ENCODE assay signal across 2 cellular contexts in the genomic region with DNA sequence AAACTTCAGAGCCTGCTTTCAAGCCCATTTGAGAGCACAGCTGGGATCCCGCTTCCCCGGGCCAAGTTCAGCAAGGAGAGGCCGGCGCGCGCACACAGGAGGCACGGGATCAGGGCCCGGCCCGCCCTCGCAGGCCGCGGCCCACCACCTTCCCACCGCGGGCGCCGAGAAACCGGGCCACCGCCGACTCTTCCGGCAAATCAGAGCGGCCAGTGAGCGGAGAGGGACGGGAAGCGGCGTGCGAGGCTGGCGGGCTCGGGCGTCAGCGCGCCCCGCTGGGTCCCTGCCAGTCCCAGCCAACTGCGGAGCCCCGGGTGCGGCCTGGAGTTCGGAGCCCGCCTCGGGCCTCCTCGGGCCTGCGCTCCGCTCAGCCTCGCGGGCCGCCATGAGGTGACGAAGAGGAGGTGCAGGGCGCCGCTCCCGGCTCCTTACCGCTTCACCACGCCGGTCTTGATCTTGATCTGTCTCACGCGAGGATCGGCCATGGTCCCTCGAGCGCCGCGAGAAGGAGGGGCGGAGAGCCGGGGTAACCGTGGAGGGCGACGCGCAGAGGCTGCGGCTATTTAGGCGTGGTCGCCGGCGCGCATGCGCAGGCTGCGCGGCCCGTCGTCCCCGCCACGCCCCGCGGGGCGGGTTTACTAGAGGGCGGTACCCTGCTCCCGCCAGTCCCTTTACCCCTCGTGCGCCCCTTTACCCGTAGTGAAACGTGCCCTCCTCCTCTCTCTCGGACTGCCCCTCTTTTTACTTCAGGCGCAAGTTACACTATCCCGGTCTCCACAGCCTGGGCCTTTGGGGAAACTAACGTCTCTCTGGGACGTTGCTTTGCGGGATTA.
TF ChIP-seq lines count a peak whose summit lies in the region.

A gene with protein sequence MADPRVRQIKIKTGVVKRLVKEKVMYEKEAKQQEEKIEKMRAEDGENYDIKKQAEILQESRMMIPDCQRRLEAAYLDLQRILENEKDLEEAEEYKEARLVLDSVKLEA (minus strand): TSS at position 567 of the 833 bp plus-strand sequence. CDS start 82 bp downstream, at position 485.

TF ChIP-seq in A549, 52 proteins besides CTCF, POLR2A, EP300 and RAD21 (continues in another document):
- no peak for TF ChIP-seq RNF2 (IDR thresholded peaks at IDR 0.05; ENCODE audit: borderline replicate concordance, low read depth)
- TF ChIP-seq KDM5A (IDR thresholded peaks at IDR 0.05), result 0 out of 2 replicates have a peak, but pooled peaks have one; percentile 23
- no peak for TF ChIP-seq ESRRA (IDR thresholded peaks at IDR 0.05; ENCODE audit: borderline replicate concordance, low read length)
- TF ChIP-seq ZSCAN20 (CRISPR knock-in tag; IDR thresholded peaks at IDR 0.05), result no peak
- no peak; the same call in 1 of the 2 replicates for TF ChIP-seq MYC (IDR thresholded peaks at IDR 0.05; ENCODE audit: borderline replicate concordance, low read length)
- TF ChIP-seq TP53 (CRISPR knock-in tag; IDR thresholded peaks at IDR 0.05), result no peak
- no peak for TF ChIP-seq ZNF302 (CRISPR knock-in tag; IDR thresholded peaks at IDR 0.05)
- TF ChIP-seq JUN (IDR thresholded peaks at IDR 0.05), result peak; percentile 51 to 83; a peak in 3 of 5 replicates
- TF ChIP-seq EHMT2 (IDR thresholded peaks at IDR 0.05; ENCODE audit: low read depth), result no peak
- no peak for TF ChIP-seq NPAS2 (CRISPR knock-in tag; IDR thresholded peaks at IDR 0.05; ENCODE audit: borderline replicate concordance)
- 0 out of 2 replicates have a peak, but pooled peaks have one; percentile 59 for TF ChIP-seq TFCP2L1 (CRISPR knock-in tag; IDR thresholded peaks at IDR 0.05)
- no peak for TF ChIP-seq HEYL (CRISPR knock-in tag; IDR thresholded peaks at IDR 0.05)
- TF ChIP-seq, protein P1, sequence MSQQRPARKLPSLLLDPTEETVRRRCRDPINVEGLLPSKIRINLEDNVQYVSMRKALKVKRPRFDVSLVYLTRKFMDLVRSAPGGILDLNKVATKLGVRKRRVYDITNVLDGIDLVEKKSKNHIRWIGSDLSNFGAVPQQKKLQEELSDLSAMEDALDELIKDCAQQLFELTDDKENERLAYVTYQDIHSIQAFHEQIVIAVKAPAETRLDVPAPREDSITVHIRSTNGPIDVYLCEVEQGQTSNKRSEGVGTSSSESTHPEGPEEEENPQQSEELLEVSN (IDR thresholded peaks at IDR 0.05; ENCODE audit: borderline replicate concordance, low read depth), result peak; percentile 61; the same call in 1 of the 2 replicates
- no peak for TF ChIP-seq HOXB5 (CRISPR knock-in tag; IDR thresholded peaks at IDR 0.05)
- TF ChIP-seq HOXA7 (CRISPR knock-in tag; IDR thresholded peaks at IDR 0.05), result no peak
- TF ChIP-seq, protein P2, sequence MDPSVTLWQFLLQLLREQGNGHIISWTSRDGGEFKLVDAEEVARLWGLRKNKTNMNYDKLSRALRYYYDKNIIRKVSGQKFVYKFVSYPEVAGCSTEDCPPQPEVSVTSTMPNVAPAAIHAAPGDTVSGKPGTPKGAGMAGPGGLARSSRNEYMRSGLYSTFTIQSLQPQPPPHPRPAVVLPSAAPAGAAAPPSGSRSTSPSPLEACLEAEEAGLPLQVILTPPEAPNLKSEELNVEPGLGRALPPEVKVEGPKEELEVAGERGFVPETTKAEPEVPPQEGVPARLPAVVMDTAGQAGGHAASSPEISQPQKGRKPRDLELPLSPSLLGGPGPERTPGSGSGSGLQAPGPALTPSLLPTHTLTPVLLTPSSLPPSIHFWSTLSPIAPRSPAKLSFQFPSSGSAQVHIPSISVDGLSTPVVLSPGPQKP (IDR thresholded peaks at IDR 0.05; ENCODE audit: low read depth, low read length), result no peak
- TF ChIP-seq, protein P3, sequence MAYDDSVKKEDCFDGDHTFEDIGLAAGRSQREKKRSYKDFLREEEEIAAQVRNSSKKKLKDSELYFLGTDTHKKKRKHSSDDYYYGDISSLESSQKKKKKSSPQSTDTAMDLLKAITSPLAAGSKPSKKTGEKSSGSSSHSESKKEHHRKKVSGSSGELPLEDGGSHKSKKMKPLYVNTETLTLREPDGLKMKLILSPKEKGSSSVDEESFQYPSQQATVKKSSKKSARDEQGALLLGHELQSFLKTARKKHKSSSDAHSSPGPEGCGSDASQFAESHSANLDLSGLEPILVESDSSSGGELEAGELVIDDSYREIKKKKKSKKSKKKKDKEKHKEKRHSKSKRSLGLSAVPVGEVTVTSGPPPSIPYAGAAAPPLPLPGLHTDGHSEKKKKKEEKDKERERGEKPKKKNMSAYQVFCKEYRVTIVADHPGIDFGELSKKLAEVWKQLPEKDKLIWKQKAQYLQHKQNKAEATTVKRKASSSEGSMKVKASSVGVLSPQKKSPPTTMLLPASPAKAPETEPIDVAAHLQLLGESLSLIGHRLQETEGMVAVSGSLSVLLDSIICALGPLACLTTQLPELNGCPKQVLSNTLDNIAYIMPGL (CRISPR knock-in tag; IDR thresholded peaks at IDR 0.05; ENCODE audit: borderline replicate concordance), result peak; percentile 82; the same call in 1 of the 2 replicates
- no peak for TF ChIP-seq NFE2L2 (conservative IDR thresholded peaks at IDR 0.05; ENCODE audit: low read length)
- no peak for TF ChIP-seq CBX8 (IDR thresholded peaks at IDR 0.05)
- TF ChIP-seq EHF (CRISPR knock-in tag; IDR thresholded peaks at IDR 0.05), result no peak
- TF ChIP-seq, protein P4, sequence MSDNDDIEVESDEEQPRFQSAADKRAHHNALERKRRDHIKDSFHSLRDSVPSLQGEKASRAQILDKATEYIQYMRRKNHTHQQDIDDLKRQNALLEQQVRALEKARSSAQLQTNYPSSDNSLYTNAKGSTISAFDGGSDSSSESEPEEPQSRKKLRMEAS (IDR thresholded peaks at IDR 0.05), result peak; percentile 73
- no peak for TF ChIP-seq SMC3 (IDR thresholded peaks at IDR 0.05)
- TF ChIP-seq, protein P5, sequence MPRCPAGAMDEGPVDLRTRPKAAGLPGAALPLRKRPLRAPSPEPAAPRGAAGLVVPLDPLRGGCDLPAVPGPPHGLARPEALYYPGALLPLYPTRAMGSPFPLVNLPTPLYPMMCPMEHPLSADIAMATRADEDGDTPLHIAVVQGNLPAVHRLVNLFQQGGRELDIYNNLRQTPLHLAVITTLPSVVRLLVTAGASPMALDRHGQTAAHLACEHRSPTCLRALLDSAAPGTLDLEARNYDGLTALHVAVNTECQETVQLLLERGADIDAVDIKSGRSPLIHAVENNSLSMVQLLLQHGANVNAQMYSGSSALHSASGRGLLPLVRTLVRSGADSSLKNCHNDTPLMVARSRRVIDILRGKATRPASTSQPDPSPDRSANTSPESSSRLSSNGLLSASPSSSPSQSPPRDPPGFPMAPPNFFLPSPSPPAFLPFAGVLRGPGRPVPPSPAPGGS (IDR thresholded peaks at IDR 0.05), result peak; percentile 75; the same call in 2 of the 3 replicates

TF ChIP-seq in GM12878, 131 proteins besides CTCF, POLR2A, EP300 and RAD21 (continues in another document):
- TF ChIP-seq MYB (IDR thresholded peaks at IDR 0.05; ENCODE audit: borderline replicate concordance, low read depth, low read length) (no peak), GATAD2B (conservative IDR thresholded peaks at IDR 0.05; ENCODE audit: low read depth) (peak; percentile 98), CBFB (IDR thresholded peaks at IDR 0.05; ENCODE audit: low read depth) (peak; percentile 15; the same call in 1 of the 2 replicates), MYC (IDR thresholded peaks at IDR 0.05; ENCODE audit: insufficient read depth, insufficient read length, insufficient replicate concordance, low read length, severe bottlenecking) (peak; percentile 61), ZNF217 (IDR thresholded peaks at IDR 0.05) (peak; percentile 50; the same call in 1 of the 2 replicates), KDM1A (IDR thresholded peaks at IDR 0.05; ENCODE audit: borderline replicate concordance) (no peak), PAX8 (IDR thresholded peaks at IDR 0.05) (no peak), ZNF207 (IDR thresholded peaks at IDR 0.05; ENCODE audit: borderline replicate concordance) (0 out of 2 replicates have a peak, but pooled peaks have one; percentile 48), NR2C1 (IDR thresholded peaks at IDR 0.05) (0 out of 2 replicates have a peak, but pooled peaks have one; percentile 16), SMAD5 (IDR thresholded peaks at IDR 0.05; ENCODE audit: low read depth) (peak; percentile 73; the same call in 1 of the 2 replicates), CHD2 (IDR thresholded peaks at IDR 0.05; ENCODE audit: borderline replicate concordance, low read depth, low read length) (peak; percentile 74), CREM (IDR thresholded peaks at IDR 0.05; ENCODE audit: low read depth) (peak; percentile 58; the same call in 1 of the 2 replicates), EGR1 (IDR thresholded peaks at IDR 0.05; ENCODE audit: borderline replicate concordance in 1 of 2, low read depth in 2 of 2, low read length in 2 of 2) (peak in 1 of 2 experiments; percentile 47; a peak in 1 of 3 replicates), JUNB (IDR thresholded peaks at IDR 0.05) (no peak), RAD51 (IDR thresholded peaks at IDR 0.05) (peak; percentile 74), ZSCAN29 (IDR thresholded peaks at IDR 0.05) (peak; percentile 73; the same call in 1 of the 2 replicates), HDGF (IDR thresholded peaks at IDR 0.05) (no peak)
- TF ChIP-seq, protein P6, sequence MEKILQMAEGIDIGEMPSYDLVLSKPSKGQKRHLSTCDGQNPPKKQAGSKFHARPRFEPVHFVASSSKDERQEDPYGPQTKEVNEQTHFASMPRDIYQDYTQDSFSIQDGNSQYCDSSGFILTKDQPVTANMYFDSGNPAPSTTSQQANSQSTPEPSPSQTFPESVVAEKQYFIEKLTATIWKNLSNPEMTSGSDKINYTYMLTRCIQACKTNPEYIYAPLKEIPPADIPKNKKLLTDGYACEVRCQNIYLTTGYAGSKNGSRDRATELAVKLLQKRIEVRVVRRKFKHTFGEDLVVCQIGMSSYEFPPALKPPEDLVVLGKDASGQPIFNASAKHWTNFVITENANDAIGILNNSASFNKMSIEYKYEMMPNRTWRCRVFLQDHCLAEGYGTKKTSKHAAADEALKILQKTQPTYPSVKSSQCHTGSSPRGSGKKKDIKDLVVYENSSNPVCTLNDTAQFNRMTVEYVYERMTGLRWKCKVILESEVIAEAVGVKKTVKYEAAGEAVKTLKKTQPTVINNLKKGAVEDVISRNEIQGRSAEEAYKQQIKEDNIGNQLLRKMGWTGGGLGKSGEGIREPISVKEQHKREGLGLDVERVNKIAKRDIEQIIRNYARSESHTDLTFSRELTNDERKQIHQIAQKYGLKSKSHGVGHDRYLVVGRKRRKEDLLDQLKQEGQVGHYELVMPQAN (conservative IDR thresholded peaks at IDR 0.05), result peak; percentile 92
- TF ChIP-seq, protein P7, sequence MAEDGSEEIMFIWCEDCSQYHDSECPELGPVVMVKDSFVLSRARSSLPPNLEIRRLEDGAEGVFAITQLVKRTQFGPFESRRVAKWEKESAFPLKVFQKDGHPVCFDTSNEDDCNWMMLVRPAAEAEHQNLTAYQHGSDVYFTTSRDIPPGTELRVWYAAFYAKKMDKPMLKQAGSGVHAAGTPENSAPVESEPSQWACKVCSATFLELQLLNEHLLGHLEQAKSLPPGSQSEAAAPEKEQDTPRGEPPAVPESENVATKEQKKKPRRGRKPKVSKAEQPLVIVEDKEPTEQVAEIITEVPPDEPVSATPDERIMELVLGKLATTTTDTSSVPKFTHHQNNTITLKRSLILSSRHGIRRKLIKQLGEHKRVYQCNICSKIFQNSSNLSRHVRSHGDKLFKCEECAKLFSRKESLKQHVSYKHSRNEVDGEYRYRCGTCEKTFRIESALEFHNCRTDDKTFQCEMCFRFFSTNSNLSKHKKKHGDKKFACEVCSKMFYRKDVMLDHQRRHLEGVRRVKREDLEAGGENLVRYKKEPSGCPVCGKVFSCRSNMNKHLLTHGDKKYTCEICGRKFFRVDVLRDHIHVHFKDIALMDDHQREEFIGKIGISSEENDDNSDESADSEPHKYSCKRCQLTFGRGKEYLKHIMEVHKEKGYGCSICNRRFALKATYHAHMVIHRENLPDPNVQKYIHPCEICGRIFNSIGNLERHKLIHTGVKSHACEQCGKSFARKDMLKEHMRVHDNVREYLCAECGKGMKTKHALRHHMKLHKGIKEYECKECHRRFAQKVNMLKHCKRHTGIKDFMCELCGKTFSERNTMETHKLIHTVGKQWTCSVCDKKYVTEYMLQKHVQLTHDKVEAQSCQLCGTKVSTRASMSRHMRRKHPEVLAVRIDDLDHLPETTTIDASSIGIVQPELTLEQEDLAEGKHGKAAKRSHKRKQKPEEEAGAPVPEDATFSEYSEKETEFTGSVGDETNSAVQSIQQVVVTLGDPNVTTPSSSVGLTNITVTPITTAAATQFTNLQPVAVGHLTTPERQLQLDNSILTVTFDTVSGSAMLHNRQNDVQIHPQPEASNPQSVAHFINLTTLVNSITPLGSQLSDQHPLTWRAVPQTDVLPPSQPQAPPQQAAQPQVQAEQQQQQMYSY (CRISPR knock-in tag; IDR thresholded peaks at IDR 0.05), result no peak
- TF ChIP-seq, protein P8, sequence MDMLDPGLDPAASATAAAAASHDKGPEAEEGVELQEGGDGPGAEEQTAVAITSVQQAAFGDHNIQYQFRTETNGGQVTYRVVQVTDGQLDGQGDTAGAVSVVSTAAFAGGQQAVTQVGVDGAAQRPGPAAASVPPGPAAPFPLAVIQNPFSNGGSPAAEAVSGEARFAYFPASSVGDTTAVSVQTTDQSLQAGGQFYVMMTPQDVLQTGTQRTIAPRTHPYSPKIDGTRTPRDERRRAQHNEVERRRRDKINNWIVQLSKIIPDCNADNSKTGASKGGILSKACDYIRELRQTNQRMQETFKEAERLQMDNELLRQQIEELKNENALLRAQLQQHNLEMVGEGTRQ (IDR thresholded peaks at IDR 0.05; ENCODE audit: borderline replicate concordance, low read depth, low read length), result peak; percentile 32
- TF ChIP-seq, protein P9, sequence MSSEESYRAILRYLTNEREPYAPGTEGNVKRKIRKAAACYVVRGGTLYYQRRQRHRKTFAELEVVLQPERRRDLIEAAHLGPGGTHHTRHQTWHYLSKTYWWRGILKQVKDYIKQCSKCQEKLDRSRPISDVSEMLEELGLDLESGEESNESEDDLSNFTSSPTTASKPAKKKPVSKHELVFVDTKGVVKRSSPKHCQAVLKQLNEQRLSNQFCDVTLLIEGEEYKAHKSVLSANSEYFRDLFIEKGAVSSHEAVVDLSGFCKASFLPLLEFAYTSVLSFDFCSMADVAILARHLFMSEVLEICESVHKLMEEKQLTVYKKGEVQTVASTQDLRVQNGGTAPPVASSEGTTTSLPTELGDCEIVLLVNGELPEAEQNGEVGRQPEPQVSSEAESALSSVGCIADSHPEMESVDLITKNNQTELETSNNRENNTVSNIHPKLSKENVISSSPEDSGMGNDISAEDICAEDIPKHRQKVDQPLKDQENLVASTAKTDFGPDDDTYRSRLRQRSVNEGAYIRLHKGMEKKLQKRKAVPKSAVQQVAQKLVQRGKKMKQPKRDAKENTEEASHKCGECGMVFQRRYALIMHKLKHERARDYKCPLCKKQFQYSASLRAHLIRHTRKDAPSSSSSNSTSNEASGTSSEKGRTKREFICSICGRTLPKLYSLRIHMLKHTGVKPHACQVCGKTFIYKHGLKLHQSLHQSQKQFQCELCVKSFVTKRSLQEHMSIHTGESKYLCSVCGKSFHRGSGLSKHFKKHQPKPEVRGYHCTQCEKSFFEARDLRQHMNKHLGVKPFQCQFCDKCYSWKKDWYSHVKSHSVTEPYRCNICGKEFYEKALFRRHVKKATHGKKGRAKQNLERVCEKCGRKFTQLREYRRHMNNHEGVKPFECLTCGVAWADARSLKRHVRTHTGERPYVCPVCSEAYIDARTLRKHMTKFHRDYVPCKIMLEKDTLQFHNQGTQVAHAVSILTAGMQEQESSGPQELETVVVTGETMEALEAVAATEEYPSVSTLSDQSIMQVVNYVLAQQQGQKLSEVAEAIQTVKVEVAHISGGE (CRISPR knock-in tag; IDR thresholded peaks at IDR 0.05), result no peak
